Comparison of ENCODE assay signal across 1 cellular context in the genomic region with DNA sequence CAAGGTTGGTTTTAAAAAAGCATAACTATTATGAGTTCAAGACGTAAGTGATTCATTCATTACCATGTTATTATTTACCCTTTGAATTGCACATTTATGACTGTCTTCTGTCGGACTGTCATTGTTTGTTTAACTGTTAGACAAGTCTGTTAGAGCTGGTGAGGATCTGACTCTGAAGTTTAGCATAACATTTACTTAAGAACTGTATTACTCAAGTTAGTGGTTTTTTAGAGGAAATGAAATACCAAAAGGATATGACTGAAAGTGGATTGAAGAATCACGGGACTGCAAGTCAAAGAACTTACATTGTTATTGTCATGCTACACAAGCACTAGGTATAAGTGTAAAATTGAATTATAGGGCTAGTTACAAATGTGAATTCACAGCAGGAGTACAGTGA.
TF ChIP-seq lines count a peak whose summit lies in the region.

No MANE protein-coding gene starts in this region.

TF ChIP-seq in SK-N-SH treated with all-trans-retinoic acid at 6 μM for 48 hours, 23 proteins besides CTCF, POLR2A, EP300 and RAD21 (continued from another document):
- TF ChIP-seq, protein P1, sequence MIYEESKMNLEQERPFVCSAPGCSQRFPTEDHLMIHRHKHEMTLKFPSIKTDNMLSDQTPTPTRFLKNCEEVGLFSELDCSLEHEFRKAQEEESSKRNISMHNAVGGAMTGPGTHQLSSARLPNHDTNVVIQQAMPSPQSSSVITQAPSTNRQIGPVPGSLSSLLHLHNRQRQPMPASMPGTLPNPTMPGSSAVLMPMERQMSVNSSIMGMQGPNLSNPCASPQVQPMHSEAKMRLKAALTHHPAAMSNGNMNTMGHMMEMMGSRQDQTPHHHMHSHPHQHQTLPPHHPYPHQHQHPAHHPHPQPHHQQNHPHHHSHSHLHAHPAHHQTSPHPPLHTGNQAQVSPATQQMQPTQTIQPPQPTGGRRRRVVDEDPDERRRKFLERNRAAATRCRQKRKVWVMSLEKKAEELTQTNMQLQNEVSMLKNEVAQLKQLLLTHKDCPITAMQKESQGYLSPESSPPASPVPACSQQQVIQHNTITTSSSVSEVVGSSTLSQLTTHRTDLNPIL (CRISPR knock-in tag; IDR thresholded peaks at IDR 0.05; ENCODE audit: low read depth) = no peak
- TF ChIP-seq OSR1 (CRISPR knock-in tag; IDR thresholded peaks at IDR 0.05) (no peak), TOX (CRISPR knock-in tag; IDR thresholded peaks at IDR 0.05; ENCODE audit: borderline replicate concordance) (no peak), ISL1 (CRISPR knock-in tag; IDR thresholded peaks at IDR 0.05) (no peak), ZNF8 (CRISPR knock-in tag; IDR thresholded peaks at IDR 0.05) (no peak), BACH2 (CRISPR knock-in tag; IDR thresholded peaks at IDR 0.05; ENCODE audit: borderline replicate concordance) (no peak)
